In the genomic region with DNA sequence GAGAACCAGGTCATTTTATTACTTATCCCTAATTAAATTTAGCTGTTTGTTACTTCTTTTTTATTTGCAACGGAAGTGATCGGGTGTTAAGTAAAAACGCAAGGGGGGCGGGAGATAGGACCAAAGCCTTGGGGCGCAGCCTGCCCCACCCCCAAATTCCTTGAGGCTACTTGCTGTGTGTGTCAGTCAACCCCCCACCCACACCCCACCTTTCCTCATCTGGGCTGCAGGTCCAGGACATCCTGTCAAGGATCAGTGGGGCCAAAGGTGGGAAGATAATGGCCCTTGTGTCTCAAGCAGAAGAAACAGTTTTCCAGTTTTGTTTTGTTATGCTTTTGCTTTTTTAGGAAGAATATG, we compare ENCODE assay signal across 2 cellular contexts.
TF ChIP-seq lines count a peak whose summit lies in the region.

No MANE protein-coding gene starts in this region.

TF ChIP-seq in K562, 482 proteins besides CTCF, POLR2A, EP300 and RAD21:
- TF ChIP-seq, protein P1, sequence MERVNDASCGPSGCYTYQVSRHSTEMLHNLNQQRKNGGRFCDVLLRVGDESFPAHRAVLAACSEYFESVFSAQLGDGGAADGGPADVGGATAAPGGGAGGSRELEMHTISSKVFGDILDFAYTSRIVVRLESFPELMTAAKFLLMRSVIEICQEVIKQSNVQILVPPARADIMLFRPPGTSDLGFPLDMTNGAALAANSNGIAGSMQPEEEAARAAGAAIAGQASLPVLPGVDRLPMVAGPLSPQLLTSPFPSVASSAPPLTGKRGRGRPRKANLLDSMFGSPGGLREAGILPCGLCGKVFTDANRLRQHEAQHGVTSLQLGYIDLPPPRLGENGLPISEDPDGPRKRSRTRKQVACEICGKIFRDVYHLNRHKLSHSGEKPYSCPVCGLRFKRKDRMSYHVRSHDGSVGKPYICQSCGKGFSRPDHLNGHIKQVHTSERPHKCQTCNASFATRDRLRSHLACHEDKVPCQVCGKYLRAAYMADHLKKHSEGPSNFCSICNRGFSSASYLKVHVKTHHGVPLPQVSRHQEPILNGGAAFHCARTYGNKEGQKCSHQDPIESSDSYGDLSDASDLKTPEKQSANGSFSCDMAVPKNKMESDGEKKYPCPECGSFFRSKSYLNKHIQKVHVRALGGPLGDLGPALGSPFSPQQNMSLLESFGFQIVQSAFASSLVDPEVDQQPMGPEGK (CRISPR knock-in tag; IDR thresholded peaks at IDR 0.05; ENCODE audit: borderline replicate concordance) = no peak
- no peak for TF ChIP-seq ZNF584 (CRISPR knock-in tag; IDR thresholded peaks at IDR 0.05; ENCODE audit: low read depth)
- no peak for TF ChIP-seq PTBP1 (IDR thresholded peaks at IDR 0.05; ENCODE audit: low read depth, low read length)
- TF ChIP-seq, protein P2, sequence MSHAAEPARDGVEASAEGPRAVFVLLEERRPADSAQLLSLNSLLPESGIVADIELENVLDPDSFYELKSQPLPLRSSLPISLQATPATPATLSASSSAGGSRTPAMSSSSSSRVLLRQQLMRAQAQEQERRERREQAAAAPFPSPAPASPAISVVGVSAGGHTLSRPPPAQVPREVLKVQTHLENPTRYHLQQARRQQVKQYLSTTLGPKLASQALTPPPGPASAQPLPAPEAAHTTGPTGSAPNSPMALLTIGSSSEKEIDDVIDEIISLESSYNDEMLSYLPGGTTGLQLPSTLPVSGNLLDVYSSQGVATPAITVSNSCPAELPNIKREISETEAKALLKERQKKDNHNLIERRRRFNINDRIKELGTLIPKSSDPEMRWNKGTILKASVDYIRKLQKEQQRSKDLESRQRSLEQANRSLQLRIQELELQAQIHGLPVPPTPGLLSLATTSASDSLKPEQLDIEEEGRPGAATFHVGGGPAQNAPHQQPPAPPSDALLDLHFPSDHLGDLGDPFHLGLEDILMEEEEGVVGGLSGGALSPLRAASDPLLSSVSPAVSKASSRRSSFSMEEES (CRISPR knock-in tag; IDR thresholded peaks at IDR 0.05) = no peak
- no peak for TF ChIP-seq TEAD2 (tag; IDR thresholded peaks at IDR 0.05)
- TF ChIP-seq JUNB (CRISPR knock-in tag; conservative IDR thresholded peaks at IDR 0.05) = no peak
- no peak for TF ChIP-seq OTX1 (CRISPR knock-in tag; IDR thresholded peaks at IDR 0.05)
- TF ChIP-seq BRCA1 (IDR thresholded peaks at IDR 0.05) = no peak
- no peak for TF ChIP-seq BRCA1 (CRISPR knock-in tag; IDR thresholded peaks at IDR 0.05)
- TF ChIP-seq NBN (IDR thresholded peaks at IDR 0.05; ENCODE audit: low read depth) = no peak
- TF ChIP-seq, protein P3, sequence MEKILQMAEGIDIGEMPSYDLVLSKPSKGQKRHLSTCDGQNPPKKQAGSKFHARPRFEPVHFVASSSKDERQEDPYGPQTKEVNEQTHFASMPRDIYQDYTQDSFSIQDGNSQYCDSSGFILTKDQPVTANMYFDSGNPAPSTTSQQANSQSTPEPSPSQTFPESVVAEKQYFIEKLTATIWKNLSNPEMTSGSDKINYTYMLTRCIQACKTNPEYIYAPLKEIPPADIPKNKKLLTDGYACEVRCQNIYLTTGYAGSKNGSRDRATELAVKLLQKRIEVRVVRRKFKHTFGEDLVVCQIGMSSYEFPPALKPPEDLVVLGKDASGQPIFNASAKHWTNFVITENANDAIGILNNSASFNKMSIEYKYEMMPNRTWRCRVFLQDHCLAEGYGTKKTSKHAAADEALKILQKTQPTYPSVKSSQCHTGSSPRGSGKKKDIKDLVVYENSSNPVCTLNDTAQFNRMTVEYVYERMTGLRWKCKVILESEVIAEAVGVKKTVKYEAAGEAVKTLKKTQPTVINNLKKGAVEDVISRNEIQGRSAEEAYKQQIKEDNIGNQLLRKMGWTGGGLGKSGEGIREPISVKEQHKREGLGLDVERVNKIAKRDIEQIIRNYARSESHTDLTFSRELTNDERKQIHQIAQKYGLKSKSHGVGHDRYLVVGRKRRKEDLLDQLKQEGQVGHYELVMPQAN (IDR thresholded peaks at IDR 0.05; ENCODE audit: borderline replicate concordance) = no peak
- no peak for TF ChIP-seq C11orf30 (IDR thresholded peaks at IDR 0.05; ENCODE audit: low read depth)

TF ChIP-seq in HepG2, 621 proteins besides CTCF, POLR2A, EP300 and RAD21:
- 0 out of 2 replicates have a peak, but pooled peaks have one; percentile 3 for TF ChIP-seq PHF8 (CRISPR knock-in tag; IDR thresholded peaks at IDR 0.05)
- TF ChIP-seq DMAP1 (CRISPR knock-in tag; IDR thresholded peaks at IDR 0.05) = 0 out of 2 replicates have a peak, but pooled peaks have one; percentile 12
- 0 out of 2 replicates have a peak, but pooled peaks have one; percentile 9 for TF ChIP-seq KMT2B (CRISPR knock-in tag; IDR thresholded peaks at IDR 0.05)
- TF ChIP-seq, protein P4, sequence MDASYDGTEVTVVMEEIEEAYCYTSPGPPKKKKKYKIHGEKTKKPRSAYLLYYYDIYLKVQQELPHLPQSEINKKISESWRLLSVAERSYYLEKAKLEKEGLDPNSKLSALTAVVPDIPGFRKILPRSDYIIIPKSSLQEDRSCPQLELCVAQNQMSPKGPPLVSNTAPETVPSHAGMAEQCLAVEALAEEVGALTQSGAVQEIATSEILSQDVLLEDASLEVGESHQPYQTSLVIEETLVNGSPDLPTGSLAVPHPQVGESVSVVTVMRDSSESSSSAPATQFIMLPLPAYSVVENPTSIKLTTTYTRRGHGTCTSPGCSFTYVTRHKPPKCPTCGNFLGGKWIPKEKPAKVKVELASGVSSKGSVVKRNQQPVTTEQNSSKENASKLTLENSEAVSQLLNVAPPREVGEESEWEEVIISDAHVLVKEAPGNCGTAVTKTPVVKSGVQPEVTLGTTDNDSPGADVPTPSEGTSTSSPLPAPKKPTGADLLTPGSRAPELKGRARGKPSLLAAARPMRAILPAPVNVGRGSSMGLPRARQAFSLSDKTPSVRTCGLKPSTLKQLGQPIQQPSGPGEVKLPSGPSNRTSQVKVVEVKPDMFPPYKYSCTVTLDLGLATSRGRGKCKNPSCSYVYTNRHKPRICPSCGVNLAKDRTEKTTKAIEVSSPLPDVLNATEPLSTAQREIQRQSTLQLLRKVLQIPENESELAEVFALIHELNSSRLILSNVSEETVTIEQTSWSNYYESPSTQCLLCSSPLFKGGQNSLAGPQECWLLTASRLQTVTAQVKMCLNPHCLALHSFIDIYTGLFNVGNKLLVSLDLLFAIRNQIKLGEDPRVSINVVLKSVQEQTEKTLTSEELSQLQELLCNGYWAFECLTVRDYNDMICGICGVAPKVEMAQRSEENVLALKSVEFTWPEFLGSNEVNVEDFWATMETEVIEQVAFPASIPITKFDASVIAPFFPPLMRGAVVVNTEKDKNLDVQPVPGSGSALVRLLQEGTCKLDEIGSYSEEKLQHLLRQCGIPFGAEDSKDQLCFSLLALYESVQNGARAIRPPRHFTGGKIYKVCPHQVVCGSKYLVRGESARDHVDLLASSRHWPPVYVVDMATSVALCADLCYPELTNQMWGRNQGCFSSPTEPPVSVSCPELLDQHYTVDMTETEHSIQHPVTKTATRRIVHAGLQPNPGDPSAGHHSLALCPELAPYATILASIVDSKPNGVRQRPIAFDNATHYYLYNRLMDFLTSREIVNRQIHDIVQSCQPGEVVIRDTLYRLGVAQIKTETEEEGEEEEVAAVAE (CRISPR knock-in tag; IDR thresholded peaks at IDR 0.05; ENCODE audit: borderline replicate concordance) = no peak
- TF ChIP-seq, protein P5, sequence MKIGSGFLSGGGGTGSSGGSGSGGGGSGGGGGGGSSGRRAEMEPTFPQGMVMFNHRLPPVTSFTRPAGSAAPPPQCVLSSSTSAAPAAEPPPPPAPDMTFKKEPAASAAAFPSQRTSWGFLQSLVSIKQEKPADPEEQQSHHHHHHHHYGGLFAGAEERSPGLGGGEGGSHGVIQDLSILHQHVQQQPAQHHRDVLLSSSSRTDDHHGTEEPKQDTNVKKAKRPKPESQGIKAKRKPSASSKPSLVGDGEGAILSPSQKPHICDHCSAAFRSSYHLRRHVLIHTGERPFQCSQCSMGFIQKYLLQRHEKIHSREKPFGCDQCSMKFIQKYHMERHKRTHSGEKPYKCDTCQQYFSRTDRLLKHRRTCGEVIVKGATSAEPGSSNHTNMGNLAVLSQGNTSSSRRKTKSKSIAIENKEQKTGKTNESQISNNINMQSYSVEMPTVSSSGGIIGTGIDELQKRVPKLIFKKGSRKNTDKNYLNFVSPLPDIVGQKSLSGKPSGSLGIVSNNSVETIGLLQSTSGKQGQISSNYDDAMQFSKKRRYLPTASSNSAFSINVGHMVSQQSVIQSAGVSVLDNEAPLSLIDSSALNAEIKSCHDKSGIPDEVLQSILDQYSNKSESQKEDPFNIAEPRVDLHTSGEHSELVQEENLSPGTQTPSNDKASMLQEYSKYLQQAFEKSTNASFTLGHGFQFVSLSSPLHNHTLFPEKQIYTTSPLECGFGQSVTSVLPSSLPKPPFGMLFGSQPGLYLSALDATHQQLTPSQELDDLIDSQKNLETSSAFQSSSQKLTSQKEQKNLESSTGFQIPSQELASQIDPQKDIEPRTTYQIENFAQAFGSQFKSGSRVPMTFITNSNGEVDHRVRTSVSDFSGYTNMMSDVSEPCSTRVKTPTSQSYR (CRISPR knock-in tag; IDR thresholded peaks at IDR 0.05; ENCODE audit: borderline replicate concordance) = 0 out of 2 replicates have a peak, but pooled peaks have one; percentile 17
- TF ChIP-seq, protein P2 (CRISPR knock-in tag; IDR thresholded peaks at IDR 0.05) = 0 out of 2 replicates have a peak, but pooled peaks have one; percentile 5
- TF ChIP-seq, protein P6, sequence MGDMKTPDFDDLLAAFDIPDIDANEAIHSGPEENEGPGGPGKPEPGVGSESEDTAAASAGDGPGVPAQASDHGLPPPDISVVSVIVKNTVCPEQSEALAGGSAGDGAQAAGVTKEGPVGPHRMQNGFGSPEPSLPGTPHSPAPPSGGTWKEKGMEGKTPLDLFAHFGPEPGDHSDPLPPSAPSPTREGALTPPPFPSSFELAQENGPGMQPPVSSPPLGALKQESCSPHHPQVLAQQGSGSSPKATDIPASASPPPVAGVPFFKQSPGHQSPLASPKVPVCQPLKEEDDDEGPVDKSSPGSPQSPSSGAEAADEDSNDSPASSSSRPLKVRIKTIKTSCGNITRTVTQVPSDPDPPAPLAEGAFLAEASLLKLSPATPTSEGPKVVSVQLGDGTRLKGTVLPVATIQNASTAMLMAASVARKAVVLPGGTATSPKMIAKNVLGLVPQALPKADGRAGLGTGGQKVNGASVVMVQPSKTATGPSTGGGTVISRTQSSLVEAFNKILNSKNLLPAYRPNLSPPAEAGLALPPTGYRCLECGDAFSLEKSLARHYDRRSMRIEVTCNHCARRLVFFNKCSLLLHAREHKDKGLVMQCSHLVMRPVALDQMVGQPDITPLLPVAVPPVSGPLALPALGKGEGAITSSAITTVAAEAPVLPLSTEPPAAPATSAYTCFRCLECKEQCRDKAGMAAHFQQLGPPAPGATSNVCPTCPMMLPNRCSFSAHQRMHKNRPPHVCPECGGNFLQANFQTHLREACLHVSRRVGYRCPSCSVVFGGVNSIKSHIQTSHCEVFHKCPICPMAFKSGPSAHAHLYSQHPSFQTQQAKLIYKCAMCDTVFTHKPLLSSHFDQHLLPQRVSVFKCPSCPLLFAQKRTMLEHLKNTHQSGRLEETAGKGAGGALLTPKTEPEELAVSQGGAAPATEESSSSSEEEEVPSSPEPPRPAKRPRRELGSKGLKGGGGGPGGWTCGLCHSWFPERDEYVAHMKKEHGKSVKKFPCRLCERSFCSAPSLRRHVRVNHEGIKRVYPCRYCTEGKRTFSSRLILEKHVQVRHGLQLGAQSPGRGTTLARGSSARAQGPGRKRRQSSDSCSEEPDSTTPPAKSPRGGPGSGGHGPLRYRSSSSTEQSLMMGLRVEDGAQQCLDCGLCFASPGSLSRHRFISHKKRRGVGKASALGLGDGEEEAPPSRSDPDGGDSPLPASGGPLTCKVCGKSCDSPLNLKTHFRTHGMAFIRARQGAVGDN (CRISPR knock-in tag; IDR thresholded peaks at IDR 0.05) = 0 out of 2 replicates have a peak, but pooled peaks have one; percentile 2
- no peak for TF ChIP-seq SMARCC2 (IDR thresholded peaks at IDR 0.05)
